Comparison of ENCODE assay signal across 8 cellular contexts in genomic region chr6:45436544-45437440, GRCh38. TPM values are rescaled to one million over a fixed set of nuclear protein-coding genes. Genes with fewer than 3 reads are reported as not detected.
A peak's percentile ranks its signal among the peaks of the same experiment; 100 is the strongest.
DNase-seq lines count a peak whose midpoint lies in the region; ATAC-seq lines count a peak whose summit lies in the region.

No MANE protein-coding gene starts in this region.

- no peak overlapping the region for H3K4me3 ChIP-seq in SJCRH30

- H3K9me3 ChIP-seq in SJCRH30 (replicated peaks) = no peaks in the 10 kb centered on the region

- H3K36me3 ChIP-seq in SJCRH30 = peaks cover 98% of the 10 kb centered on the region

- H3K27ac Mint-ChIP-seq in activated naive CD4-positive, alpha-beta T cell treated with anti-CD3 and anti-CD28 coated beads, Interleukin-2, amount 50 U/mL, for 72 hours = peak overlapping the region; percentile 50 to 91

- H3K9me3 Mint-ChIP-seq in activated naive CD4-positive, alpha-beta T cell treated with anti-CD3 and anti-CD28 coated beads, Interleukin-2, amount 50 U/mL, for 72 hours = no peaks in the 10 kb centered on the region

- peaks cover 25% of the 10 kb centered on the region for H3K4me1 ChIP-seq in SJCRH30

- H3K27ac ChIP-seq in SJCRH30 = no peak overlapping the region

- ATAC-seq in activated naive CD4-positive, alpha-beta T cell treated with anti-CD3 and anti-CD28 coated beads, Interleukin-2, amount 50 U/mL, for 72 hours = peak; percentile 96 to 97
- ATAC-seq in HG02970 (IDR thresholded peaks at IDR 0.05; ENCODE audit: low FRiP score, unreplicated experiment) = no peak

- peaks cover 26 to 37% of the 10 kb centered on the region in 2 donors for H3K36me3 Mint-ChIP-seq in activated naive CD4-positive, alpha-beta T cell treated with anti-CD3 and anti-CD28 coated beads, Interleukin-2, amount 50 U/mL, for 72 hours

- no peaks in the 10 kb centered on the region for H3K27me3 ChIP-seq in SJCRH30

- peak; percentile 81 for DNase-seq in EH (ENCODE audit: low read depth)
- DNase-seq in HT1080 (ENCODE audit: low read depth) = peak; percentile 76
- DNase-seq in activated naive CD4-positive, alpha-beta T cell treated with anti-CD3 and anti-CD28 coated beads, Interleukin-2, amount 50 U/mL, for 72 hours (ENCODE audit: low spot score in 2 of 2) = peak in 1 of 2 donors; percentile 36
- DNase-seq in lung microvascular endothelial cell (ENCODE audit: low read depth in 2 of 2) = peak; percentile 49 to 79
- no peak for DNase-seq in SJCRH30
- DNase-seq in DMS 273 treated with DMSO at 0.1 percent for 48 hours (lab: John Stamatoyannopoulos, UW) = no peak
- DNase-seq in NCI-H1417 treated with DMSO at 0.1 percent for 48 hours (lab: John Stamatoyannopoulos, UW) = no peak

RNA-seq across cellular contexts. Expression of gene SUPT3H, which starts 59.1 kb away (rescaled TPM):
- total RNA-seq in HT1080 (2014; rRNA removed; shearing (Covaris generic)) = 2.6 and 9.1 TPM in 2 replicates
- polyA plus RNA-seq in HT1080 (2015; cell fraction: cytosol; rRNA removed) = 8.6 and 8.9 TPM in 2 replicates
- 10.0 and 12.1 TPM in 2 replicates for polyA plus RNA-seq in HT1080 (2015; cell fraction: nucleus; rRNA removed)
- 10 to 100 TPM; 14.3 to 20.1 TPM for total RNA-seq in activated naive CD4-positive, alpha-beta T cell treated with anti-CD3 and anti-CD28 coated beads, Interleukin-2, amount 50 U/mL, for 72 hours
- total RNA-seq in lung microvascular endothelial cell = 2.4 and 2.8 TPM in 2 replicates
- 10.3 and 15.8 TPM in 2 replicates for total RNA-seq in SJCRH30 (2014; rRNA removed; shearing (Covaris generic))

Comparison
In these comparisons a context has a peak if more than half of its experiments do, and no peak if none do; other contexts are left out.
1. DNase-seq: peak in EH (single experiment), HT1080 (single experiment) and lung microvascular endothelial cell (2 of 2); none in SJCRH30 (0 of 2), DMS 273 treated with DMSO at 0.1 percent for 48 hours (single experiment) and NCI-H1417 treated with DMSO at 0.1 percent for 48 hours (single experiment).